In the genomic region with DNA sequence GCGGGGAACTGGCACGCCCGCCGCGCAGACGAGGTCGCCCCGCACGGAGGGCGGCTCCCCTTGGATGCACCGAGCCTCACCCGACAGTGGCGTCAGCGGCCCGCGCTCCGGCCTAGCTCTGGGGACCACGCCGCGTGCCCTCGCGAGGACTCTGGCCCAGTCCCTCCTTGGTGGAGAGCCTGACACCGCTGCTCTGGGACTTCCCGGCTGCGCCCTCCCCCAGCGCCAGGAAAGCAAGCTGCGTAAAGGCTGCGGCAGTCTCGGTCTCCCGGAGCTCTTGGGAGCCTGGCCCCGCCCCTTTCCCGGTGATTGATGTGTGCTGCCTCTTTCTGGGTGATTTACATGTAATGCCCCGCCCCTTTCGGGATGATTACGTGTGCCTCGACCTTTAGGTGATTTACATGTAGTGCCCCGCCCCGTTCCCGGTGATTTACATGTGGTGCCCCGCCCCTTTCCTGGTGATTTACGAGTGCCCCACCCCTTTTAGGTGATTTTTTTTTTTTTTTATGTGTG, we compare ENCODE assay signal across 8 cellular contexts. TPM values are rescaled to one million over a fixed set of nuclear protein-coding genes. Genes with fewer than 3 reads are reported as not detected.
A peak's percentile ranks its signal among the peaks of the same experiment; 100 is the strongest.
DNase-seq lines count a peak whose midpoint lies in the region; ATAC-seq and TF ChIP-seq lines count a peak whose summit lies in the region.

A gene (minus strand): TSS at position 248 of the 513 bp plus-strand sequence. CDS start 252 bp downstream, outside the sequence.

- H3K36me3 Mint-ChIP-seq in natural killer cell: no peaks in the 10 kb centered on the region

- peak within 1 kb of the TSS; percentile 83 for H3K4me3 Mint-ChIP-seq in natural killer cell

- no peak for TF ChIP-seq CTCF in natural killer cell (IDR thresholded peaks at IDR 0.05)

- peaks cover 33 to 48% of the 10 kb centered on the region in 2 donors for H3K4me1 Mint-ChIP-seq in natural killer cell

- DNase-seq in DMS79 treated with DMSO at 0.1 percent for 48 hours (lab: John Stamatoyannopoulos, UW): peak; percentile 68
- peak; percentile 80 for DNase-seq in KG1 (lab: John Stamatoyannopoulos, UW)
- peak; percentile 99 for DNase-seq in RKO (ENCODE audit: low spot score)
- DNase-seq in activated T-helper 9 cell treated with anti-CD3 and anti-CD28 coated beads, Interleukin-2, amount 50 U/mL, for 16 hours (ENCODE audit: low read depth): peak; percentile 88
- peak; percentile 96 for DNase-seq in fibroblast of peridontal ligament (ENCODE audit: extremely low read depth)
- DNase-seq in natural killer cell: peak; percentile 94
- DNase-seq in stimulated activated naive CD4-positive, alpha-beta T cell (lab: John Stamatoyannopoulos, UW): peak; percentile 84 to 91 (median 87)

- no peaks in the 10 kb centered on the region for H3K9me3 Mint-ChIP-seq in natural killer cell

- peaks cover under 1 to 6% of the 10 kb centered on the region in 2 donors for H3K27me3 Mint-ChIP-seq in natural killer cell (ENCODE audit: low read depth in 2 of 2)

- ATAC-seq in GM21737 (IDR thresholded peaks at IDR 0.05; ENCODE audit: unreplicated experiment) (peak; percentile 51), natural killer cell (peak; percentile 69 to 83 (median 72))

- intact Hi-C loops in natural killer cell (cut with micrococcal nuclease): loop anchor here (1.0 kb wide), 2 partner anchors 14 to 796 kb away; a partner anchor contains a TSS

- H3K27ac Mint-ChIP-seq in natural killer cell: peak within 1 kb of the TSS; percentile 88 to 97

RNA-seq across cellular contexts. Expression of the gene that starts here (rescaled TPM):
- total RNA-seq in natural killer cell: 1 to 10 TPM; 3.2 to 5.6 (median 4.3) TPM

Comparison
In these comparisons a context has a peak if more than half of its experiments do, and no peak if none do; other contexts are left out.
1. Peak in every context shown above with its lines: DNase-seq and ATAC-seq.